In the genomic region with DNA sequence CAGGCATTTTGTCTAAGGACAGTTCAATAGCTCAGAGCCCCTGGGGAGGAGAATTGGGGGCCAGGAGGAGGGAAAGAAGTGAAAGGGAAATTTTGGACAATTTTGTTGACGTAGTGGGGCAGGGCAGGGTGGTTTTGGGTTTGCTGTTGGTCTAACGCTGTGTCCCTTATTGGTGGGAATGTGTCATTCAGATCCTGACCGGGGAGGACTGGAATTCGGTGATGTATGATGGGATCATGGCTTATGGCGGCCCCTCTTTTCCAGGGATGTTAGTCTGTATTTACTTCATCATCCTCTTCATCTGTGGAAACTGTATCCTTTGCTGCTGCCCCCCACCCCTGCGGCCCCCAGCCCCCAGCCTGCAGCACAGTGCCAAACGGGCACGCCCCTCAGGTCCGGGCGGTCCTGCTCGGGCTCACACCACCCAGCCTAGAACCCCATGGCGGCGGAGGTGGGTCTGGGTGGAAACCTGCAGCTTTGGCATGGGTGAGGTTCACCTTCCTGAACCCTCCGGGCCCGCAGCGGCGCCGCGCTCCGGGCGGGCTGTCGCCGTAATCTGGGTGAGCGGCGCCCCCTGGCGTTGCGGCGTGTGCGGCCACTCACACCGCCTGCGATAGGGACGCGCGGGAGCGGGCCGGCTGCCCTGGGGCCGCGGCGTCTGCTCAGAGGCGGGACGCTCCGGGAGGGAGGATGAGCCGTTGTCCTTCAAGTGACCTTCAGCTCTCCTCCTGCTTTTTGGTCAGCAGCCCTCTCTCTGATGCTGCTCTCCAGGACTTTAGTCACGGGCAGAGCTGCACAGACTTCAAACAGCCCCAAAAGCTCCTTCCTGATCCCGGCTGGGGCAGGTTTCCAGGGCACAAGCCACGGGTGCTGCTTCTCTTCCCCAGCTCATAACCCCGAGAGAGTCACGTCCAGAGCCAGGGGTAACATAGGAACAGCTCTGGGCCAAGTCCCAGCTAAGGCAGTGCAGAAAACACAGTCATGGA, we compare ENCODE assay signal across 8 cellular contexts.
DNase-seq lines count a peak whose midpoint lies in the region; ATAC-seq and TF ChIP-seq lines count a peak whose summit lies in the region.

No MANE protein-coding gene starts in this region.

- peaks cover 47% of the 10 kb centered on the region for H3K27me3 Mint-ChIP-seq in CD8-positive, alpha-beta T cell (ENCODE audit: low read depth)
- peaks cover 43% of the 10 kb centered on the region for H3K27me3 Mint-ChIP-seq in activated naive CD8-positive, alpha-beta T cell treated with anti-CD3 and anti-CD28 coated beads, Interleukin-2, amount 50 U/mL, for 24 hours
- H3K27me3 Mint-ChIP-seq in progenitor cell of endocrine pancreas, result peaks cover 75% of the 10 kb centered on the region

- no peaks in the 10 kb centered on the region for H3K9me3 Mint-ChIP-seq in CD8-positive, alpha-beta T cell
- no peaks in the 10 kb centered on the region for H3K9me3 Mint-ChIP-seq in activated naive CD8-positive, alpha-beta T cell treated with anti-CD3 and anti-CD28 coated beads, Interleukin-2, amount 50 U/mL, for 24 hours
- H3K9me3 Mint-ChIP-seq in progenitor cell of endocrine pancreas (ENCODE audit: low read depth), result no peaks in the 10 kb centered on the region

- H3K4me3 ChIP-seq in CD8-positive, alpha-beta T cell (ENCODE audit: low read depth, low read length), result no peak overlapping the region
- H3K4me3 ChIP-seq in heart left ventricle, result peak overlapping the region in 5 of 12 donors; percentile 4 to 20 (median 11)

- no peaks in the 10 kb centered on the region for H3K36me3 ChIP-seq in CD8-positive, alpha-beta T cell (ENCODE audit: insufficient read depth, low read length)
- H3K36me3 ChIP-seq in heart left ventricle, result peaks cover 0 to 57% (median 25%) of the 10 kb centered on the region in 9 donors

- no peak overlapping the region for H3K4me3 Mint-ChIP-seq in CD8-positive, alpha-beta T cell
- no peak overlapping the region for H3K4me3 Mint-ChIP-seq in activated naive CD8-positive, alpha-beta T cell treated with anti-CD3 and anti-CD28 coated beads, Interleukin-2, amount 50 U/mL, for 24 hours
- no peak overlapping the region for H3K4me3 Mint-ChIP-seq in progenitor cell of endocrine pancreas (ENCODE audit: low read depth)

- DNase-seq in CD8-positive, alpha-beta T cell, result peak in 5 of 7 experiments; percentile 13 to 52 (median 21)
- DNase-seq in RWPE1 (ENCODE audit: low spot score), result peak; percentile 51
- peak; percentile 74 for DNase-seq in activated naive CD8-positive, alpha-beta T cell treated with anti-CD3 and anti-CD28 coated beads, Interleukin-2, amount 50 U/mL, for 24 hours
- DNase-seq in heart left ventricle, result peak; percentile 63 to 89 (median 70)
- peak; percentile 84 for DNase-seq in progenitor cell of endocrine pancreas (ENCODE audit: low spot score, unreplicated experiment)

- intact Hi-C loops in CD8-positive, alpha-beta T cell (cut with DNase I, micrococcal nuclease), result loop anchor here (5.0 to 10.0 kb wide), 3 partner anchors 781 to 948 kb away; no protein-coding TSS in a partner anchor
- intact Hi-C loops in heart left ventricle (cut with DNase I), result loop anchor here (1.0 to 10.0 kb wide), 18 partner anchors 81 to 786 kb away; a partner anchor contains a TSS

- H3K9me3 ChIP-seq in CD8-positive, alpha-beta T cell (ENCODE audit: low read length), result no peaks in the 10 kb centered on the region
- no peaks in the 10 kb centered on the region for H3K9me3 ChIP-seq in heart left ventricle

- peaks cover 4% of the 10 kb centered on the region for H3K4me1 ChIP-seq in CD8-positive, alpha-beta T cell (ENCODE audit: insufficient read depth, low read length)
- H3K4me1 ChIP-seq in heart left ventricle, result peaks cover 0 to 18% (median 11%) of the 10 kb centered on the region in 12 donors

- H3K36me3 Mint-ChIP-seq in CD8-positive, alpha-beta T cell, result no peaks in the 10 kb centered on the region
- H3K36me3 Mint-ChIP-seq in activated naive CD8-positive, alpha-beta T cell treated with anti-CD3 and anti-CD28 coated beads, Interleukin-2, amount 50 U/mL, for 24 hours (ENCODE audit: low read depth), result no peaks in the 10 kb centered on the region
- no peaks in the 10 kb centered on the region for H3K36me3 Mint-ChIP-seq in progenitor cell of endocrine pancreas (ENCODE audit: insufficient read depth)

- no peak for TF ChIP-seq POLR2A in heart left ventricle (IDR thresholded peaks at IDR 0.05)

- H3K4me1 Mint-ChIP-seq in CD8-positive, alpha-beta T cell (ENCODE audit: low read depth), result peaks cover 3% of the 10 kb centered on the region
- H3K4me1 Mint-ChIP-seq in activated naive CD8-positive, alpha-beta T cell treated with anti-CD3 and anti-CD28 coated beads, Interleukin-2, amount 50 U/mL, for 24 hours, result no peaks in the 10 kb centered on the region
- H3K4me1 Mint-ChIP-seq in progenitor cell of endocrine pancreas (ENCODE audit: low read depth), result no peaks in the 10 kb centered on the region

- POLR2A ChIA-PET in CD8-positive, alpha-beta T cell (lab: Charles Lee), result no interaction called here
- POLR2A ChIA-PET in RWPE1 (lab: Yijun Ruan, JAX; ENCODE audit: low non-redundant PET), result no interaction called here

- 24 to 62% (median 35%) methylated on average over 18 to 48 of the region's 48 CpGs for WGBS in heart left ventricle, 4 donors

- H3K27ac Mint-ChIP-seq in CD8-positive, alpha-beta T cell, result no peak overlapping the region
- no peak overlapping the region for H3K27ac Mint-ChIP-seq in activated naive CD8-positive, alpha-beta T cell treated with anti-CD3 and anti-CD28 coated beads, Interleukin-2, amount 50 U/mL, for 24 hours
- H3K27ac Mint-ChIP-seq in progenitor cell of endocrine pancreas, result no peak overlapping the region

- H3K27me3 ChIP-seq in CD8-positive, alpha-beta T cell (ENCODE audit: insufficient read depth, low read length), result peaks cover 7% of the 10 kb centered on the region
- peaks cover 0 to 6% (median 0%) of the 10 kb centered on the region in 9 donors for H3K27me3 ChIP-seq in heart left ventricle

- no peak for ATAC-seq in CD8-positive, alpha-beta T cell
- ATAC-seq in HG03354 (IDR thresholded peaks at IDR 0.05; ENCODE audit: poor library complexity, severe bottlenecking, unreplicated experiment) (peak; percentile 60), heart left ventricle (peak; percentile 65 to 89 (median 84)), GM21576 (IDR thresholded peaks at IDR 0.05; ENCODE audit: unreplicated experiment) (no peak), HG02973 (IDR thresholded peaks at IDR 0.05; ENCODE audit: unreplicated experiment) (no peak)
- peak; percentile 70 for ATAC-seq in activated naive CD8-positive, alpha-beta T cell treated with anti-CD3 and anti-CD28 coated beads, Interleukin-2, amount 50 U/mL, for 24 hours

- peak; percentile 29 for TF ChIP-seq CTCF in CD8-positive, alpha-beta T cell (IDR thresholded peaks at IDR 0.05)
- TF ChIP-seq CTCF in RWPE1 (conservative IDR thresholded peaks at IDR 0.05; ENCODE audit: low read depth) (peak; percentile 61), heart left ventricle (IDR thresholded peaks at IDR 0.05) (peak; percentile 80 to 96 (median 91)), progenitor cell of endocrine pancreas (IDR thresholded peaks at IDR 0.05; ENCODE audit: unreplicated experiment) (peak; percentile 100)

- CTCF ChIA-PET in CD8-positive, alpha-beta T cell (lab: Charles Lee), result interaction anchor here (0.8 to 1.6 kb wide), 8 partner anchors 12 to 757 kb away, joined by 3 to 4 read pairs (median 3); no protein-coding TSS in a partner anchor
- CTCF ChIA-PET in RWPE1 (lab: Yijun Ruan, JAX), result interaction anchor here (0.5 to 2.0 kb wide), 27 partner anchors 9 to 949 kb away, joined by 3 to 13 read pairs (median 3); no protein-coding TSS in a partner anchor

- no peak overlapping the region for H3K27ac ChIP-seq in CD8-positive, alpha-beta T cell (ENCODE audit: low read depth, low read length)
- no peak overlapping the region for H3K27ac ChIP-seq in RWPE1
- H3K27ac ChIP-seq in heart left ventricle, result peak overlapping the region in 7 of 12 donors; percentile 24 to 76 (median 48)

Comparison
In these comparisons a context has a peak if more than half of its experiments do, and no peak if none do; other contexts are left out.
1. ATAC-seq: peak in HG03354 (single experiment), activated naive CD8-positive, alpha-beta T cell treated with anti-CD3 and anti-CD28 coated beads, Interleukin-2, amount 50 U/mL, for 24 hours (single experiment) and heart left ventricle (4 of 4); none in CD8-positive, alpha-beta T cell (single experiment), GM21576 (single experiment) and HG02973 (single experiment).
2. DNase-seq: peak in every context shown above with its lines; median percentile 84 in progenitor cell of endocrine pancreas; 74 in activated naive CD8-positive, alpha-beta T cell treated with anti-CD3 and anti-CD28 coated beads, Interleukin-2, amount 50 U/mL, for 24 hours; 70 in heart left ventricle; 51 in RWPE1; 21 in CD8-positive, alpha-beta T cell.
3. H3K27ac ChIP-seq: peak in heart left ventricle (7 of 12); none in CD8-positive, alpha-beta T cell (single experiment) and RWPE1 (single experiment).
4. CTCF ChIP-seq: peak in every context shown above with its lines; median percentile 100 in progenitor cell of endocrine pancreas; 91 in heart left ventricle; 61 in RWPE1; 29 in CD8-positive, alpha-beta T cell.